1 cellular context compared by ENCODE assay signal in genomic region chr12:92989715-92990484, GRCh38.
TF ChIP-seq lines count a peak whose summit lies in the region.

No MANE protein-coding gene starts in this region.

TF ChIP-seq in IMR-90, 13 proteins besides CTCF, POLR2A, EP300 and RAD21:
- TF ChIP-seq ELK1 (IDR thresholded peaks at IDR 0.05; ENCODE audit: borderline replicate concordance, low read depth, low read length) (no peak), RFX5 (IDR thresholded peaks at IDR 0.05; ENCODE audit: low read depth, low read length) (no peak), MAZ (IDR thresholded peaks at IDR 0.05; ENCODE audit: borderline replicate concordance, low read depth, low read length) (no peak), MAFK (IDR thresholded peaks at IDR 0.05; ENCODE audit: low read depth, low read length) (no peak), RCOR1 (IDR thresholded peaks at IDR 0.05; ENCODE audit: insufficient replicate concordance, low read length) (no peak), CEBPB (IDR thresholded peaks at IDR 0.05; ENCODE audit: low read depth, low read length) (no peak), BHLHE40 (IDR thresholded peaks at IDR 0.05; ENCODE audit: low read depth, low read length) (no peak), SMC3 (IDR thresholded peaks at IDR 0.05; ENCODE audit: low read depth, low read length) (no peak), MXI1 (IDR thresholded peaks at IDR 0.05; ENCODE audit: borderline replicate concordance, low read depth, low read length) (no peak), FOS (IDR thresholded peaks at IDR 0.05; ENCODE audit: low read depth, low read length) (no peak), NFE2L2 (IDR thresholded peaks at IDR 0.05; ENCODE audit: low read depth, low read length) (no peak), CHD1 (IDR thresholded peaks at IDR 0.05; ENCODE audit: low read depth, low read length) (no peak), USF2 (IDR thresholded peaks at IDR 0.05; ENCODE audit: low read depth, low read length) (no peak)
